ENCODE assay signal across 13 cellular contexts in the genomic region with DNA sequence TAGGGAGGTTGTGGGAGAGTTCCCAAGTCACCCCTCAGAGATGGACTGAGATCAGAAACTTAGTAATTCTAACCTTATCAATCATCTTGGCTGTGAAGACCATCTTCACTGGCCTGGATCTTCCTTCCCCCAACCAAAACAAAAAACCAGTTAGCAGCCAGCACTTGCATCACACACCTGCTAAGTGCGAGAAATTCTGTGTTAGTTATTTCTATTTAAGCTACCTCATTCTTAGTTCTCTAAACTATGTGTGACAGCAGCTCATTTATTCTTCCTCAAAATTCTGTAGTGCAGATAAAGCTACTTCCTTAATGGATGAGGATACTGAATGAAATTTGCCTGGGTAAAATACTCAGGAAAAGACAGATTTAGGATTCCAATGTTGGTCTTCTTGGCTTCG. TPM values are rescaled to one million over a fixed set of nuclear protein-coding genes. Genes with fewer than 3 reads are reported as not detected.
DNase-seq lines count a peak whose midpoint lies in the region; ATAC-seq and TF ChIP-seq lines count a peak whose summit lies in the region.
"Had no signal": no experiment of that assay in that cellular context is flagged by ENCODE, and none has a peak within 500 bp of the region (broad histone marks: within the 10 kb centered on the region; RNA-seq: fewer than 3 reads in every experiment).

No MANE protein-coding gene starts in this region.

- no peaks in the 10 kb centered on the region for H3K9me3 Mint-ChIP-seq in CD14-positive monocyte
- H3K9me3 Mint-ChIP-seq in memory B cell, result no peaks in the 10 kb centered on the region
- H3K9me3 Mint-ChIP-seq: WTC11 had no signal

- no peak for TF ChIP-seq CTCF in CD14-positive monocyte (IDR thresholded peaks at IDR 0.05)

- H3K4me1 Mint-ChIP-seq in CD14-positive monocyte (peaks cover 54% of the 10 kb centered on the region), T-helper 17 cell (peaks cover 61% of the 10 kb centered on the region), memory B cell (peaks cover 45% of the 10 kb centered on the region)
- H3K4me1 Mint-ChIP-seq: WTC11 had no signal

- H3K27me3 Mint-ChIP-seq in CD14-positive monocyte (ENCODE audit: low read depth in 3 of 3) (no peaks in the 10 kb centered on the region), T-helper 17 cell (no peaks in the 10 kb centered on the region), memory B cell (no peaks in the 10 kb centered on the region)

- peak; percentile 21 for ATAC-seq in GM19395 (IDR thresholded peaks at IDR 0.05; ENCODE audit: unreplicated experiment)
- ATAC-seq in T-helper 17 cell, result no peak
- ATAC-seq in memory B cell (ENCODE audit: low read depth), result peak; percentile 58
- no peak for ATAC-seq in HG02973 (IDR thresholded peaks at IDR 0.05; ENCODE audit: unreplicated experiment)
- ATAC-seq in HG02571 (IDR thresholded peaks at IDR 0.05; ENCODE audit: unreplicated experiment), result no peak
- ATAC-seq: WTC11 had no signal

- peak overlapping the region; percentile 39 to 75 for H3K4me3 Mint-ChIP-seq in CD14-positive monocyte
- peak overlapping the region; percentile 69 for H3K4me3 Mint-ChIP-seq in T-helper 17 cell
- peak overlapping the region; percentile 0 for H3K4me3 Mint-ChIP-seq in memory B cell
- H3K4me3 Mint-ChIP-seq: WTC11 had no signal

- intact Hi-C loops in CD14-positive monocyte (cut with micrococcal nuclease), result loop anchor here in 1 of 2 donors (2.0 to 5.0 kb wide), 2 partner anchors 20 to 39 kb away; no protein-coding TSS in a partner anchor

- H3K36me3 Mint-ChIP-seq in CD14-positive monocyte (peaks cover 0 to 22% of the 10 kb centered on the region in 2 donors), T-helper 17 cell (ENCODE audit: low read depth) (no peaks in the 10 kb centered on the region), memory B cell (no peaks in the 10 kb centered on the region)
- H3K36me3 Mint-ChIP-seq: WTC11 had no signal

- DNase-seq in CD14-positive monocyte (ENCODE audit: low spot score) (no peak), T-helper 17 cell (no peak), memory B cell (ENCODE audit: low spot score in 2 of 2) (no peak), GM03348 (ENCODE audit: low spot score) (no peak), OCI-M2 (lab: John Stamatoyannopoulos, UW; ENCODE audit: unreplicated experiment) (no peak)
- DNase-seq: anterior cingulate cortex, Calu3, NCI-H1694 had no signal

- H3K27ac Mint-ChIP-seq in CD14-positive monocyte (peak overlapping the region; percentile 93 to 99 (median 97)), T-helper 17 cell (peak overlapping the region; percentile 93), memory B cell (peak overlapping the region; percentile 98)
- H3K27ac Mint-ChIP-seq: WTC11 had no signal

- H3K9me3 ChIP-seq in T-helper 17 cell (ENCODE audit: control insufficient read depth, low read length, poor library complexity, severe bottlenecking), result no peaks in the 10 kb centered on the region

RNA-seq across cellular contexts. Expression of a gene that starts 18.2 kb away (rescaled TPM):
- polyA plus RNA-seq in CD14-positive monocyte, result 10 to 100 TPM; 51.9 to 59.1 TPM
- 100 to 1,000 TPM; 269 to 340 TPM for total RNA-seq in T-helper 17 cell
- total RNA-seq: HT1080 had no signal

Comparison
In these comparisons a context has a peak if more than half of its experiments do, and no peak if none do; other contexts are left out.
1. H3K4me3 Mint-ChIP-seq: peak in every context shown above with its lines; median percentile 69 in T-helper 17 cell; 57 in CD14-positive monocyte; 0 in memory B cell.
2. ATAC-seq: peak in GM19395 (single experiment) and memory B cell (single experiment); none in T-helper 17 cell (single experiment), HG02973 (single experiment) and HG02571 (single experiment).
3. Peak in every context shown above with its lines, with median percentiles within 50 percentile points of each other: H3K27ac Mint-ChIP-seq.